Comparison of ENCODE assay signal across 8 cellular contexts in genomic region chr12:46983959-46984833, GRCh38.
DNase-seq lines count a peak whose midpoint lies in the region; ATAC-seq, FAIRE-seq and TF ChIP-seq lines count a peak whose summit lies in the region.

No MANE protein-coding gene starts in this region.

- no peaks in the 10 kb centered on the region for H4K20me1 ChIP-seq in astrocyte (ENCODE audit: insufficient read depth, low read length)

- H3K27ac Mint-ChIP-seq in astrocyte (ENCODE audit: unreplicated experiment): no peak overlapping the region

- no peaks in the 10 kb centered on the region for H3K27me3 ChIP-seq in astrocyte (ENCODE audit: insufficient read depth, low read length)

- H3K27me3 Mint-ChIP-seq in astrocyte (ENCODE audit: low read depth, unreplicated experiment): no peaks in the 10 kb centered on the region

- no peaks in the 10 kb centered on the region for H3K36me3 Mint-ChIP-seq in astrocyte (ENCODE audit: low read depth, unreplicated experiment)

- peak; percentile 41 for DNase-seq in CD1c-positive myeloid dendritic cell (ENCODE audit: extremely low spot score)
- peak; percentile 52 for DNase-seq in Jurkat, Clone E6-1 (ENCODE audit: low read depth, low spot score)
- peak; percentile 28 for DNase-seq in RPMI8226
- no peak for DNase-seq in astrocyte (ENCODE audit: low read depth)
- DNase-seq in iPS DF 19.7 (ENCODE audit: low read depth, low spot score): peak; percentile 56
- peak in 2 of 3 donors; percentile 3 to 17 for DNase-seq in stimulated activated CD4-positive, alpha-beta T cell treated with anti-CD3 and anti-CD28 coated beads, Interleukin-12 subunit alpha, Interleukin-12 subunit beta, amount 100 ng/mL, for 48 hours (ENCODE audit: low read depth in 2 of 3, low spot score in 1 of 3)

- no peak overlapping the region for H3K4me2 ChIP-seq in astrocyte (ENCODE audit: low read length)

- H3K9me3 ChIP-seq in astrocyte (ENCODE audit: insufficient read depth, low read depth, low read length): no peaks in the 10 kb centered on the region

- no peak overlapping the region for H3K9ac ChIP-seq in astrocyte (ENCODE audit: low read length)

- H3K4me3 ChIP-seq in Jurkat, Clone E6-1 (ENCODE audit: low read length): no peak overlapping the region
- H3K4me3 ChIP-seq in astrocyte (ENCODE audit: insufficient read depth, low read depth, low read length): no peak overlapping the region

- no peaks in the 10 kb centered on the region for H3K36me3 ChIP-seq in astrocyte (ENCODE audit: insufficient read depth, low read length)

- H3K4me3 Mint-ChIP-seq in astrocyte (ENCODE audit: unreplicated experiment): no peak overlapping the region

- ATAC-seq in GM18909 (IDR thresholded peaks at IDR 0.05; ENCODE audit: poor library complexity, unreplicated experiment) (peak; percentile 61), GM21723 (IDR thresholded peaks at IDR 0.05; ENCODE audit: unreplicated experiment) (no peak)

- TF ChIP-seq CTCF in astrocyte (IDR thresholded peaks at IDR 0.05; ENCODE audit: insufficient read depth, low read depth, low read length): peak; percentile 83

- H2AFZ ChIP-seq in astrocyte (ENCODE audit: low read depth, low read length): no peak overlapping the region

- H3K79me2 ChIP-seq in astrocyte (ENCODE audit: insufficient read depth, low read length): no peaks in the 10 kb centered on the region

- peaks cover 4% of the 10 kb centered on the region for H3K4me1 Mint-ChIP-seq in astrocyte (ENCODE audit: low read depth, unreplicated experiment)

- no peak overlapping the region for H3K27ac ChIP-seq in astrocyte (ENCODE audit: low read depth, low read length)

- FAIRE-seq in astrocyte (lab: Jason Lieb, UNC): peak; percentile 65

- peaks cover 2% of the 10 kb centered on the region for H3K9me3 Mint-ChIP-seq in astrocyte (ENCODE audit: unreplicated experiment)

- H3K4me1 ChIP-seq in astrocyte (ENCODE audit: insufficient read depth, low read length): no peaks in the 10 kb centered on the region
